In genomic region chr7:101264102-101264706, GRCh38 we compare ENCODE assay signal across 8 cellular contexts. TPM values are rescaled to one million over a fixed set of nuclear protein-coding genes. Genes with fewer than 3 reads are reported as not detected.
DNase-seq lines count a peak whose midpoint lies in the region; ATAC-seq and TF ChIP-seq lines count a peak whose summit lies in the region.
"Not testable (repeated sequence)": the region's sequence is repeated elsewhere in the genome, so short reads cannot be mapped to it uniquely, and the experiment has no call there.

No MANE protein-coding gene starts in this region.

- DNase-seq in COLO829 (ENCODE audit: low spot score) (peak; percentile 39), amniotic epithelial cell (ENCODE audit: low read depth) (peak; percentile 86), fibroblast of villous mesenchyme (ENCODE audit: low read depth) (peak; percentile 39), left ventricle myocardium superior (peak; percentile 48), testis (peak; percentile 94)

- H3K9me3 Mint-ChIP-seq in nephron = not testable (repeated sequence)

- H2AFZ ChIP-seq in Loucy (ENCODE audit: low read length) = peak overlapping the region; percentile 49; the same call in 1 of the 2 replicates

- not testable (repeated sequence) for H3K27me3 Mint-ChIP-seq in nephron (ENCODE audit: low read depth)

- not testable (repeated sequence) for H3K36me3 Mint-ChIP-seq in nephron (ENCODE audit: low read depth)

- TF ChIP-seq POLR2A in testis (IDR thresholded peaks at IDR 0.05) = not testable (repeated sequence)

- H3F3A ChIP-seq in Loucy (ENCODE audit: low read depth) = not testable (repeated sequence)

- H3K4me1 Mint-ChIP-seq in nephron = not testable (repeated sequence)

- H3K4me1 ChIP-seq in Loucy (ENCODE audit: insufficient read depth, low read length, poor library complexity, severe bottlenecking) = not testable (repeated sequence)
- H3K4me1 ChIP-seq in testis = peaks cover 11% of the 10 kb centered on the region

- not testable (repeated sequence) for H3K36me3 ChIP-seq in Loucy (ENCODE audit: insufficient read depth, low read length); testis (ENCODE audit: low read depth, missing control alignments)

- H3K79me2 ChIP-seq in Loucy (ENCODE audit: insufficient read depth, low read length) = not testable (repeated sequence)

- peak overlapping the region in 1 of 2 donors; percentile 24 for H3K27ac ChIP-seq in testis

- H3K9me3 ChIP-seq in Loucy (ENCODE audit: insufficient read depth, low read depth, low read length); testis: not testable (repeated sequence)

- TF ChIP-seq CTCF in Loucy (conservative IDR thresholded peaks at IDR 0.05; ENCODE audit: low read length); fibroblast of villous mesenchyme (IDR thresholded peaks at IDR 0.05; ENCODE audit: insufficient read depth, low read depth, low read length); nephron (IDR thresholded peaks at IDR 0.05; ENCODE audit: unreplicated experiment in 3 of 3); testis (IDR thresholded peaks at IDR 0.05): not testable (repeated sequence)

- ATAC-seq in SK-N-SH treated with all-trans-retinoic acid at 6 μM for 48 hours (peak; percentile 42; the same call in 2 of the 3 replicates), left ventricle myocardium superior (peak; percentile 99)

- intact Hi-C loops in left ventricle myocardium superior (cut with micrococcal nuclease); testis (cut with DNase I; ENCODE audit: low total_unique reads): not testable (repeated sequence)

- H3K27me3 ChIP-seq in Loucy (ENCODE audit: insufficient read depth, low read length, poor library complexity, severe bottlenecking); testis: not testable (repeated sequence)

- WGBS in testis, 2 donors = 49 to 55% methylated on average over 6 of the region's 6 CpGs

- H3K9ac ChIP-seq in Loucy (ENCODE audit: low read depth, low read length, poor library complexity, severe bottlenecking) = not testable (repeated sequence)

- not testable (repeated sequence) for H3K4me3 Mint-ChIP-seq in nephron

- not testable (repeated sequence) for H4K20me1 ChIP-seq in Loucy (ENCODE audit: insufficient read depth, low read length, poor library complexity, severe bottlenecking)

- peak overlapping the region; percentile 66 to 93 (median 80) for H3K27ac Mint-ChIP-seq in nephron

- not testable (repeated sequence) for H3K4me3 ChIP-seq in Loucy (ENCODE audit: low read length, poor library complexity, severe bottlenecking); fibroblast of villous mesenchyme (ENCODE audit: low read depth, low read length); testis

- H3K9me2 ChIP-seq in Loucy (replicated peaks; ENCODE audit: low read depth, low read length) = not testable (repeated sequence)

- not testable (repeated sequence) for H3K4me2 ChIP-seq in Loucy (ENCODE audit: low read depth, low read length, poor library complexity, severe bottlenecking)

RNA-seq across cellular contexts. Expression of gene FIS1, which starts 19.3 kb away (rescaled TPM):
- total RNA-seq in fibroblast of villous mesenchyme (123 and 134 TPM in 2 replicates), left ventricle myocardium superior (326 TPM), testis (100 to 1,000 TPM; 228 to 273 TPM)
- polyA plus RNA-seq in testis (ENCODE audit: insufficient read depth, low read depth, low replicate concordance) = 233 TPM

RNA-seq across cellular contexts. Expression of gene CLDN15, which starts 26.6 kb away (rescaled TPM):
- total RNA-seq in fibroblast of villous mesenchyme (3.2 and 4.7 TPM in 2 replicates), left ventricle myocardium superior (3.8 TPM), testis (10 to 100 TPM; 13.6 to 20.2 TPM)
- 12.1 TPM for polyA plus RNA-seq in testis (ENCODE audit: insufficient read depth, low read depth, low replicate concordance)

RNA-seq across cellular contexts. Expression of gene ZNHIT1, which starts 46.2 kb away (rescaled TPM):
- 75.6 and 92.1 TPM in 2 replicates for total RNA-seq in fibroblast of villous mesenchyme
- 55.8 TPM for total RNA-seq in left ventricle myocardium superior
- 10 to 100 TPM; 57.8 to 58.4 TPM for total RNA-seq in testis
- 48.3 TPM for polyA plus RNA-seq in testis (ENCODE audit: insufficient read depth, low read depth, low replicate concordance)

RNA-seq across cellular contexts. Expression of gene PLOD3, which starts 46.8 kb away (rescaled TPM):
- total RNA-seq in fibroblast of villous mesenchyme = 89.9 and 90.2 TPM in 2 replicates
- 43.0 TPM for total RNA-seq in left ventricle myocardium superior
- total RNA-seq in testis = 10 to 100 TPM; 36.3 to 45.6 TPM
- polyA plus RNA-seq in testis (ENCODE audit: insufficient read depth, low read depth, low replicate concordance) = 32.1 TPM

RNA-seq across cellular contexts. Expression of gene IFT22, which starts 57.4 kb away (rescaled TPM):
- 25.5 and 26.4 TPM in 2 replicates for total RNA-seq in fibroblast of villous mesenchyme
- 26.8 TPM for total RNA-seq in left ventricle myocardium superior
- total RNA-seq in testis = 10 to 100 TPM; 47.4 to 94.6 TPM
- polyA plus RNA-seq in testis (ENCODE audit: insufficient read depth, low read depth, low replicate concordance) = 270 TPM

Comparison
In these comparisons a context has a peak if more than half of its experiments do, and no peak if none do; other contexts are left out.
1. DNase-seq: peak in every context shown above with its lines; median percentile 94 in testis; 86 in amniotic epithelial cell; 48 in left ventricle myocardium superior; 39 in COLO829; 39 in fibroblast of villous mesenchyme.